In the genomic region with DNA sequence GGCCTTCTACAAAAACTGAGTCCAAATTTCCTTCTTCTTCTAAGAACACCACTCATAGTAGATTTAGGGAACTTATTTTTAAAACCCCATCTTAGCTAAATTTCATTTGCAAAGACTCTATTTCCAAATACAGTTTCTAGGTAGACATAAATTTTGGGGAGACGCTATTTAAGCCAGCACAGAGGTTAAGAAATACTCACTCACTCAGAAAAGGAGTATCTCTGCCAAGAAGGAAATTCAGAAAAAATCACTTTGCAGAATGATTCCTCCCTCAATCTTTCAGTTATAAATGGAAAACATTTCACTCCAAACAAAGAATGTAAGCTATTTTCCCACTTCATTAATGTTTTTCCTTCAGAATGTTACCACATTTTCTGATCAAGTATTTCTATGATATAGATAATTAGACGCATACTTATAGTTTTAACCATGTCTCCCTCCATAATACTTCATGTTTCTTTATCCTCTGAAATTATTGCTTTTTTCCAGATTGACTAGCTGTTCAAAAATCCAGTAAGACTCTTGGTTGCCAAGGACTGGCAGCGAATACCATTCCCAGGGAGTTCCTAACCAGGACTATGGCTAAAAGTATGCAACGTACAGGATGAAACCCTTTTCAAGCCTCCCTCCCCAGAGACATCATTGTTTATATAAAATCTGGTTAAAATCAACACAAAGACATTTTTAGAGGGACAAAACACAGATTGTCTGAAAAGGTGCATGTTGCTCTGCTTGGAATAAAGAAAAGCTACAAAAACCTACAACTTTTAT, we compare ENCODE assay signal across 16 cellular contexts.
A peak's percentile ranks its signal among the peaks of the same experiment; 100 is the strongest.
DNase-seq lines count a peak whose midpoint lies in the region.
"Had no signal": no experiment of that assay in that cellular context is flagged by ENCODE, and none has a peak within 500 bp of the region (broad histone marks: within the 10 kb centered on the region; RNA-seq: fewer than 3 reads in every experiment).

No MANE protein-coding gene starts in this region.

- peak; percentile 4 for DNase-seq in EL
- DNase-seq in dedifferentiated amniotic fluid mesenchymal stem cell (ENCODE audit: extremely low spot score) = peak; percentile 26
- peak; percentile 3 for DNase-seq in left kidney (ENCODE audit: low read depth, low spot score)
- DNase-seq in stromal cell of bone marrow (ENCODE audit: low read depth) = peak; percentile 24
- DNase-seq in NCI-H2227 (lab: John Stamatoyannopoulos, UW; ENCODE audit: unreplicated experiment) = no peak
- DNase-seq in MV-4-11 (lab: John Stamatoyannopoulos, UW) = no peak
- no peak for DNase-seq in D341Med (ENCODE audit: low spot score)
- DNase-seq: CD4-positive, alpha-beta memory T cell; DMS153; GF-D8; Karpas-422; NCI-H1417; NCI-H187; NCI-H446 treated with DMSO at 0.1 percent for 48 hours; NCI-H526 treated with DMSO at 0.1 percent for 48 hours; OCI-M1 had no signal

Comparison
In these comparisons a context has a peak if more than half of its experiments do, and no peak if none do; other contexts are left out.
1. DNase-seq: peak in EL (single experiment), dedifferentiated amniotic fluid mesenchymal stem cell (single experiment), left kidney (single experiment) and stromal cell of bone marrow (single experiment); none in NCI-H2227 (single experiment), MV-4-11 (single experiment) and D341Med (single experiment).